In the genomic region with DNA sequence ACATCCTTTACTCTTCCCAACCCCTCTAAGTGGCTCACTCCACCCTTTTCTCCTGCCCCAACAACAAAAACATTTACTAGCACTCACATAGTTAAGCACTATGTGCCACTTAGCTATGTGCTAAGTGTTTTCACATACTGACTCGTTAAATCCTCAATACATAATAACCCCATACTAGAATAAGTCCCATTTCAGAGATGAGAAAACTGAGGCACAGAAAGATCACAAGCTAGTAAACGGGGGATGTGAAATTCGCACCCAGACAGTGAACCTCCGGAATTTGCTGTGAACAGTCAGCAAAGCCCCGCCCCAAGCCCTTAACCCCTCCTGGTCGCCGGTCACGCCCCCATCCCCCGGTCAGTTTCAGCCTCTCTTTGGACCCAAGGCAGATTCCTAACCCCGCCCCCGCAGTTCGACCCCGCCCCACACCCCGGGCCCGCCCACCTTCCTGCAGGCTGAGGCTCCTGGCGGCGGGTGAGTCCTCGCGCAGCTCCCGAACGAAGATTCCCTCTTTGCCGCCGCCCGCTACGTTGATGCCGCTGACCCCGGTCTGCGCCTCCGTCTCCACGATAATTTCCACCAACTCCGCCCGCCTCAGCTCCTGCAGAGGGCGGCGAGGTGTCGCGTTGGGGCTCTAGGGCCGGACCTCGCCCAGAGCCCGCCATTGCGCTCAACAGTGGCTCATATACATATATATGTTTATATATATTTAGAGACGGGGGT, we compare ENCODE assay signal across 8 cellular contexts. TPM values are rescaled to one million over a fixed set of nuclear protein-coding genes. Genes with fewer than 3 reads are reported as not detected.
DNase-seq lines count a peak whose midpoint lies in the region; ATAC-seq and TF ChIP-seq lines count a peak whose summit lies in the region.

No MANE protein-coding gene starts in this region.

- H3K27ac ChIP-seq in DOHH2 (ENCODE audit: low read depth, low read length) (no peak overlapping the region), GM23338 (ENCODE audit: low read depth) (no peak overlapping the region), heart right ventricle (peak overlapping the region; percentile 51 to 89 (median 86)), psoas muscle (peak overlapping the region; percentile 80), uterus (peak overlapping the region; percentile 80 to 93)

- H3K27me3 ChIP-seq in DOHH2 (ENCODE audit: control insufficient read depth, low read length) (no peaks in the 10 kb centered on the region), GM23338 (ENCODE audit: insufficient read depth) (peaks cover 8% of the 10 kb centered on the region), heart right ventricle (no peaks in the 10 kb centered on the region), psoas muscle (ENCODE audit: insufficient read depth in 3 of 3, low read length in 2 of 3) (no peaks in the 10 kb centered on the region), uterus (no peaks in the 10 kb centered on the region)

- H3K27ac Mint-ChIP-seq in GM23338: no peak overlapping the region
- peak overlapping the region; percentile 76 for H3K27ac Mint-ChIP-seq in activated naive CD8-positive, alpha-beta T cell treated with anti-CD3 and anti-CD28 coated beads, Interleukin-2, amount 10 ng/mL, durations not matched to agents 7 days and 5 days

- H3K4me3 ChIP-seq in DOHH2 (ENCODE audit: low read length): peak overlapping the region; percentile 67
- peak overlapping the region; percentile 79 for H3K4me3 ChIP-seq in GM23338
- peak overlapping the region; percentile 51 to 73 (median 63) for H3K4me3 ChIP-seq in heart right ventricle
- peak overlapping the region; percentile 70 for H3K4me3 ChIP-seq in psoas muscle
- H3K4me3 ChIP-seq in uterus: peak overlapping the region; percentile 50 to 56

- ATAC-seq in GM23338: peak; percentile 75
- peak; percentile 63 for ATAC-seq in activated naive CD8-positive, alpha-beta T cell treated with anti-CD3 and anti-CD28 coated beads, Interleukin-2, amount 10 ng/mL, durations not matched to agents 7 days and 5 days (ENCODE audit: low read depth)
- peak; percentile 89 to 96 (median 94) for ATAC-seq in heart right ventricle
- ATAC-seq in psoas muscle: peak; percentile 77 to 84 (median 82)

- TF ChIP-seq CTCF in DOHH2 (IDR thresholded peaks at IDR 0.05; ENCODE audit: low read depth, low read length, poor library complexity, severe bottlenecking) (no peak), GM23338 (conservative IDR thresholded peaks at IDR 0.05; ENCODE audit: low read depth in 2 of 2) (no peak), heart right ventricle (IDR thresholded peaks at IDR 0.05) (peak in 2 of 9 donors; percentile 28 to 34), psoas muscle (IDR thresholded peaks at IDR 0.05) (no peak), uterus (IDR thresholded peaks at IDR 0.05) (peak in 1 of 4 experiments; percentile 23)

- WGBS in heart right ventricle, 2 donors: 0 to 1% methylated on average over 41 of the region's 41 CpGs
- 0 to 1% (median 1%) methylated on average over 39 to 41 of the region's 41 CpGs for WGBS in psoas muscle, 3 donors

- H3K36me3 Mint-ChIP-seq in GM23338 (ENCODE audit: low read depth): peaks cover 2% of the 10 kb centered on the region; the same call in 1 of the 3 replicates
- no peaks in the 10 kb centered on the region for H3K36me3 Mint-ChIP-seq in activated naive CD8-positive, alpha-beta T cell treated with anti-CD3 and anti-CD28 coated beads, Interleukin-2, amount 10 ng/mL, durations not matched to agents 7 days and 5 days

- H3K4me2 ChIP-seq in DOHH2 (ENCODE audit: low read length) (peak overlapping the region; percentile 66), GM23338 (peak overlapping the region; percentile 93)

- H3K36me3 ChIP-seq in DOHH2 (ENCODE audit: control insufficient read depth, low read length) (no peaks in the 10 kb centered on the region), GM23338 (ENCODE audit: insufficient read depth) (no peaks in the 10 kb centered on the region), heart right ventricle (no peaks in the 10 kb centered on the region), psoas muscle (ENCODE audit: insufficient read depth in 1 of 2, low read depth in 1 of 2) (no peaks in the 10 kb centered on the region), uterus (no peaks in the 10 kb centered on the region)

- no peaks in the 10 kb centered on the region; the same call in 1 of the 3 replicates for H3K9me3 Mint-ChIP-seq in GM23338
- no peaks in the 10 kb centered on the region for H3K9me3 Mint-ChIP-seq in activated naive CD8-positive, alpha-beta T cell treated with anti-CD3 and anti-CD28 coated beads, Interleukin-2, amount 10 ng/mL, durations not matched to agents 7 days and 5 days

- H4K20me1 ChIP-seq in DOHH2 (ENCODE audit: control insufficient read depth, insufficient read depth, low read depth, low read length): no peaks in the 10 kb centered on the region
- no peaks in the 10 kb centered on the region for H4K20me1 ChIP-seq in GM23338 (replicated peaks; ENCODE audit: insufficient read depth)

- intact Hi-C loops in heart right ventricle (cut with DNase I): loop anchor here in 1 of 10 donors (1.0 kb wide), 1 partner anchor 54 kb away; no protein-coding TSS in a partner anchor
- intact Hi-C loops in psoas muscle (cut with DNase I): loop anchor here in 1 of 2 donors (5.0 kb wide), 2 partner anchors 36 to 124 kb away; no protein-coding TSS in a partner anchor
- intact Hi-C loops in uterus (cut with DNase I; ENCODE audit: low total_unique reads): no loop called here

- peak overlapping the region; percentile 80 for H3K4me3 Mint-ChIP-seq in GM23338
- H3K4me3 Mint-ChIP-seq in activated naive CD8-positive, alpha-beta T cell treated with anti-CD3 and anti-CD28 coated beads, Interleukin-2, amount 10 ng/mL, durations not matched to agents 7 days and 5 days: peak overlapping the region; percentile 94

- peaks cover 16% of the 10 kb centered on the region for H3K27me3 Mint-ChIP-seq in GM23338 (ENCODE audit: insufficient read depth, low read depth, poor library complexity)
- peaks cover 16% of the 10 kb centered on the region for H3K27me3 Mint-ChIP-seq in activated naive CD8-positive, alpha-beta T cell treated with anti-CD3 and anti-CD28 coated beads, Interleukin-2, amount 10 ng/mL, durations not matched to agents 7 days and 5 days

- H2AFZ ChIP-seq in GM23338: peak overlapping the region; percentile 94

- POLR2A ChIA-PET in activated naive CD8-positive, alpha-beta T cell treated with anti-CD3 and anti-CD28 coated beads, Interleukin-2, amount 10 ng/mL, durations not matched to agents 7 days and 5 days (lab: Charles Lee): interaction anchor here (0.6 to 2.7 kb wide), 11 partner anchors 9 to 55 kb away, joined by 3 to 21 read pairs (median 3); a partner anchor contains a TSS

- peaks cover 20% of the 10 kb centered on the region for H3K4me1 ChIP-seq in DOHH2 (ENCODE audit: control insufficient read depth, low read length)
- peaks cover 6% of the 10 kb centered on the region; the same call in 1 of the 2 replicates for H3K4me1 ChIP-seq in GM23338 (ENCODE audit: insufficient read depth)
- H3K4me1 ChIP-seq in heart right ventricle: peaks cover 0 to 21% (median 12%) of the 10 kb centered on the region in 9 donors
- H3K4me1 ChIP-seq in psoas muscle: no peaks in the 10 kb centered on the region
- H3K4me1 ChIP-seq in uterus: no peaks in the 10 kb centered on the region

- H3F3A ChIP-seq in DOHH2 (ENCODE audit: control insufficient read depth, insufficient read depth): no peaks in the 10 kb centered on the region
- H3F3A ChIP-seq in GM23338 (replicated peaks; ENCODE audit: low read depth): peaks cover 8% of the 10 kb centered on the region

- DNase-seq in GM23338 (ENCODE audit: low spot score) (peak; percentile 99), M059J (ENCODE audit: low read depth) (peak; percentile 87), SW 1271 (lab: John Stamatoyannopoulos, UW) (peak; percentile 43 to 85), heart right ventricle (peak; percentile 93 to 94), psoas muscle (peak; percentile 91 to 92), uterus (peak; percentile 90 to 93)
- DNase-seq in activated naive CD8-positive, alpha-beta T cell treated with anti-CD3 and anti-CD28 coated beads, Interleukin-2, amount 10 ng/mL, durations not matched to agents 7 days and 5 days: peak; percentile 89

- H3K4me1 Mint-ChIP-seq in GM23338: peaks cover 23% of the 10 kb centered on the region
- peaks cover 21% of the 10 kb centered on the region for H3K4me1 Mint-ChIP-seq in activated naive CD8-positive, alpha-beta T cell treated with anti-CD3 and anti-CD28 coated beads, Interleukin-2, amount 10 ng/mL, durations not matched to agents 7 days and 5 days

- H3K9me2 ChIP-seq in DOHH2 (replicated peaks; ENCODE audit: control insufficient read depth, low read length) (no peaks in the 10 kb centered on the region), GM23338 (ENCODE audit: insufficient read depth) (no peaks in the 10 kb centered on the region)

- no peaks in the 10 kb centered on the region for H3K79me2 ChIP-seq in DOHH2 (ENCODE audit: control insufficient read depth, low read length)
- no peaks in the 10 kb centered on the region for H3K79me2 ChIP-seq in GM23338 (replicated peaks; ENCODE audit: insufficient read depth)

- H3K9me3 ChIP-seq in DOHH2 (ENCODE audit: control insufficient read depth, insufficient read depth, low read length) (no peaks in the 10 kb centered on the region), heart right ventricle (no peaks in the 10 kb centered on the region), psoas muscle (no peaks in the 10 kb centered on the region), uterus (no peaks in the 10 kb centered on the region)

- no peak for TF ChIP-seq POLR2A in uterus (IDR thresholded peaks at IDR 0.05)

RNA-seq across cellular contexts. Expression of a gene that starts 9.8 kb away (rescaled TPM):
- 4.2 and 4.3 TPM in 2 replicates for total RNA-seq in GM23338 (2014; rRNA removed; shearing (Covaris generic))
- 4.1 and 4.2 TPM in 2 replicates for polyA plus RNA-seq in GM23338 (2016; fragmentation: Nextera tagmentation; extraction: Ambion mirVana)
- total RNA-seq in M059J (2014; rRNA removed; shearing (Covaris generic)): 2.3 and 2.6 TPM in 2 replicates
- 1 to 10 TPM; 2.3 to 2.5 TPM for total RNA-seq in activated naive CD8-positive, alpha-beta T cell treated with anti-CD3 and anti-CD28 coated beads, Interleukin-2, amount 10 ng/mL, durations not matched to agents 7 days and 5 days
- total RNA-seq in heart right ventricle: 1 to 10 TPM; 1.7 to 3.8 (median 2.7) TPM
- 1 to 10 TPM; 2.4 to 2.7 TPM for polyA plus RNA-seq in heart right ventricle
- 1 to 10 TPM; 1.4 to 3.3 (median 2.8) TPM for total RNA-seq in psoas muscle
- polyA plus RNA-seq in psoas muscle: 1 to 10 TPM; 1.9 to 2.1 (median 2.1) TPM
- total RNA-seq in uterus: 1 to 10 TPM; 3.3 to 7.5 (median 4.8) TPM

RNA-seq across cellular contexts. Expression of a gene that starts 13.4 kb away (rescaled TPM):
- 0.52 TPM in 1 of 2 replicates, not detected in the other for total RNA-seq in GM23338 (2014; rRNA removed; shearing (Covaris generic))
- 0.21 and 0.37 TPM in 2 replicates for polyA plus RNA-seq in GM23338 (2016; fragmentation: Nextera tagmentation; extraction: Ambion mirVana)
- total RNA-seq in M059J (2014; rRNA removed; shearing (Covaris generic)): 0.02 TPM in 1 of 2 replicates, not detected in the other
- under 1 TPM in 1 of 2 experiments, not detected in 1; 0.11 TPM for total RNA-seq in activated naive CD8-positive, alpha-beta T cell treated with anti-CD3 and anti-CD28 coated beads, Interleukin-2, amount 10 ng/mL, durations not matched to agents 7 days and 5 days
- under 1 TPM in 2 of 10 donors, not detected in 8; 0.10 to 0.15 TPM for total RNA-seq in heart right ventricle
- polyA plus RNA-seq in heart right ventricle: under 1 TPM in 1 of 2 donors, not detected in 1; 0.09 TPM
- total RNA-seq in psoas muscle: under 1 TPM in 2 of 4 donors, not detected in 2; 0.08 to 0.11 TPM
- polyA plus RNA-seq in psoas muscle: under 1 TPM in 1 of 3 donors, not detected in 2; 0.03 TPM
- under 1 TPM in 2 of 4 donors, not detected in 2; 0.40 to 0.48 TPM for total RNA-seq in uterus

RNA-seq across cellular contexts. Expression of a gene that starts 22.4 kb away (rescaled TPM):
- total RNA-seq in GM23338 (2014; rRNA removed; shearing (Covaris generic)): 5.1 and 9.1 TPM in 2 replicates
- polyA plus RNA-seq in GM23338 (2016; fragmentation: Nextera tagmentation; extraction: Ambion mirVana) (4.6 and 5.0 TPM in 2 replicates), heart right ventricle (10 to 100 TPM; 13.4 to 35.8 TPM), psoas muscle (10 to 100 TPM; 10.7 to 88.7 (median 17.3) TPM)
- total RNA-seq in M059J (2014; rRNA removed; shearing (Covaris generic)): 20.0 and 22.0 TPM in 2 replicates
- 1 to 10 TPM; 7.3 to 7.9 TPM for total RNA-seq in activated naive CD8-positive, alpha-beta T cell treated with anti-CD3 and anti-CD28 coated beads, Interleukin-2, amount 10 ng/mL, durations not matched to agents 7 days and 5 days
- total RNA-seq in heart right ventricle (10 to 100 TPM in 3 of 10 donors, 1 to 10 TPM in 7; 6.3 to 16.8 (median 8.4) TPM), psoas muscle (10 to 100 TPM; 10.5 to 24.0 (median 20.2) TPM), uterus (10 to 100 TPM in 3 of 4 donors, 1 to 10 TPM in 1; 3.1 to 18.4 (median 15.8) TPM)

RNA-seq across cellular contexts. Expression of a gene that starts 40.7 kb away (rescaled TPM):
- total RNA-seq in GM23338 (2014; rRNA removed; shearing (Covaris generic)): 15.4 and 21.3 TPM in 2 replicates
- 24.1 and 27.9 TPM in 2 replicates for polyA plus RNA-seq in GM23338 (2016; fragmentation: Nextera tagmentation; extraction: Ambion mirVana)
- total RNA-seq in M059J (2014; rRNA removed; shearing (Covaris generic)): 15.9 and 19.8 TPM in 2 replicates
- 10 to 100 TPM; 12.9 to 13.5 TPM for total RNA-seq in activated naive CD8-positive, alpha-beta T cell treated with anti-CD3 and anti-CD28 coated beads, Interleukin-2, amount 10 ng/mL, durations not matched to agents 7 days and 5 days
- total RNA-seq in heart right ventricle: 10 to 100 TPM; 19.4 to 37.5 (median 27.4) TPM
- 10 to 100 TPM; 35.3 to 35.6 TPM for polyA plus RNA-seq in heart right ventricle
- total RNA-seq in psoas muscle: 10 to 100 TPM; 16.0 to 29.0 (median 26.0) TPM
- polyA plus RNA-seq in psoas muscle: 10 to 100 TPM; 12.7 to 30.0 (median 13.8) TPM
- 10 to 100 TPM in 3 of 4 donors, 1 to 10 TPM in 1; 1.0 to 81.5 (median 44.7) TPM for total RNA-seq in uterus

RNA-seq across cellular contexts. Expression of a gene that starts 54.9 kb away (rescaled TPM):
- 488 and 490 TPM in 2 replicates for total RNA-seq in GM23338 (2014; rRNA removed; shearing (Covaris generic))
- polyA plus RNA-seq in GM23338 (2016; fragmentation: Nextera tagmentation; extraction: Ambion mirVana) (179 and 181 TPM in 2 replicates), heart right ventricle (100 to 1,000 TPM; 116 to 148 TPM), psoas muscle (10 to 100 TPM; 60.2 to 87.3 (median 64.9) TPM)
- total RNA-seq in M059J (2014; rRNA removed; shearing (Covaris generic)): 211 and 244 TPM in 2 replicates
- 100 to 1,000 TPM; 104 to 109 TPM for total RNA-seq in activated naive CD8-positive, alpha-beta T cell treated with anti-CD3 and anti-CD28 coated beads, Interleukin-2, amount 10 ng/mL, durations not matched to agents 7 days and 5 days
- total RNA-seq in heart right ventricle (100 to 1,000 TPM; 136 to 238 (median 181) TPM), psoas muscle (100 to 1,000 TPM in 1 of 4 donors, 10 to 100 TPM in 3; 77.8 to 116 (median 85.0) TPM), uterus (100 to 1,000 TPM; 108 to 372 (median 158) TPM)

Comparison
In these comparisons a context has a peak if more than half of its experiments do, and no peak if none do; other contexts are left out.
1. H3K27ac ChIP-seq: peak in heart right ventricle (10 of 10), psoas muscle (single experiment) and uterus (2 of 2); none in DOHH2 (single experiment) and GM23338 (single experiment).
2. Peak in every context shown above with its lines, with median percentiles within 50 percentile points of each other: H3K4me3 ChIP-seq, ATAC-seq and DNase-seq.